In genomic region chr13:64488731-64489130, GRCh38 we compare ENCODE assay signal across 17 cellular contexts.
"Had no signal": no experiment of that assay in that cellular context is flagged by ENCODE, and none has a peak within 500 bp of the region (broad histone marks: within the 10 kb centered on the region; RNA-seq: fewer than 3 reads in every experiment).

No MANE protein-coding gene starts in this region.

- H3K27ac ChIP-seq: foreskin keratinocyte, pancreas had no signal

- H3K9me3 ChIP-seq: pancreas had no signal

- H3K27me3 ChIP-seq: foreskin keratinocyte, pancreas had no signal

- H3K36me3 ChIP-seq: pancreas had no signal

- H3K4me1 ChIP-seq: foreskin keratinocyte, pancreas had no signal

- DNase-seq: effector memory CD8-positive, alpha-beta T cell; erythroblast; foreskin keratinocyte; immature natural killer cell; kidney; left colon; left ventricle myocardium superior; mesendoderm; naive B cell; occipital lobe; pancreas; right cardiac atrium; small intestine; stimulated activated CD4-positive, alpha-beta T cell treated with anti-CD3 and anti-CD28 coated beads, Interleukin-12 subunit alpha, Interleukin-12 subunit beta, amount 100 ng/mL, for 4 hours; stimulated activated naive CD4-positive, alpha-beta T cell; trophoblast cell had no signal

- H3K4me3 ChIP-seq: lung, pancreas had no signal

- ATAC-seq: effector memory CD8-positive, alpha-beta T cell; foreskin keratinocyte; left colon; left ventricle myocardium superior; pancreas; right cardiac atrium had no signal
